17 cellular contexts compared by ENCODE assay signal in genomic region chr7:50404392-50404791, GRCh38. TPM values are rescaled to one million over a fixed set of nuclear protein-coding genes. Genes with fewer than 3 reads are reported as not detected.
DNase-seq lines count a peak whose midpoint lies in the region; ATAC-seq and TF ChIP-seq lines count a peak whose summit lies in the region.
"Had no signal": no experiment of that assay in that cellular context is flagged by ENCODE, and none has a peak within 500 bp of the region (broad histone marks: within the 10 kb centered on the region; RNA-seq: fewer than 3 reads in every experiment).

No MANE protein-coding gene starts in this region.

- TF ChIP-seq CTCF in progenitor cell of endocrine pancreas (IDR thresholded peaks at IDR 0.05; ENCODE audit: unreplicated experiment) (peak; percentile 20), chondrocyte (IDR thresholded peaks at IDR 0.05) (no peak), lower lobe of right lung (IDR thresholded peaks at IDR 0.05) (no peak)

- peak overlapping the region; percentile 27 for H3K27ac Mint-ChIP-seq in activated CD4-positive, alpha-beta T cell treated with anti-CD3 and anti-CD28 coated beads, Interleukin-2, amount 10 ng/mL, durations not matched to agents 24 days and 14 days
- peak overlapping the region; percentile 62 for H3K27ac Mint-ChIP-seq in activated naive CD8-positive, alpha-beta T cell treated with anti-CD3 and anti-CD28 coated beads for 36 hours
- H3K27ac Mint-ChIP-seq in progenitor cell of endocrine pancreas (no peak overlapping the region), chondrocyte (ENCODE audit: unreplicated experiment) (no peak overlapping the region)
- H3K27ac Mint-ChIP-seq: brain had no signal

- DNase-seq in activated CD4-positive, alpha-beta T cell treated with anti-CD3 and anti-CD28 coated beads, Interleukin-2, amount 10 ng/mL, durations not matched to agents 24 days and 14 days: no peak
- DNase-seq in activated CD4-positive, alpha-beta T cell treated with anti-CD3 and anti-CD28 coated beads for 48 hours: no peak
- DNase-seq in LHCN-M2 (ENCODE audit: low read depth) (peak; percentile 5), progenitor cell of endocrine pancreas (ENCODE audit: low spot score, unreplicated experiment) (no peak), chondrocyte (ENCODE audit: low spot score) (no peak), GM19238 (ENCODE audit: insufficient read length, low spot score) (no peak), lower lobe of right lung (no peak)
- no peak for DNase-seq in activated naive CD8-positive, alpha-beta T cell treated with anti-CD3 and anti-CD28 coated beads for 36 hours
- DNase-seq: ACHN; activated CD8-positive, alpha-beta memory T cell treated with anti-CD3 and anti-CD28 coated beads, Interleukin-2, amount 50 U/mL, for 4 hours; GDM1; GM23248; hypothalamus; NCI-H1694; T-helper 2 cell; transverse colon had no signal

- peaks cover 22% of the 10 kb centered on the region for H3K27me3 ChIP-seq in lower lobe of right lung (ENCODE audit: low read depth)

- no peaks in the 10 kb centered on the region for H3K27me3 Mint-ChIP-seq in activated CD4-positive, alpha-beta T cell treated with anti-CD3 and anti-CD28 coated beads, Interleukin-2, amount 10 ng/mL, durations not matched to agents 24 days and 14 days
- no peaks in the 10 kb centered on the region for H3K27me3 Mint-ChIP-seq in activated naive CD8-positive, alpha-beta T cell treated with anti-CD3 and anti-CD28 coated beads for 36 hours
- H3K27me3 Mint-ChIP-seq in progenitor cell of endocrine pancreas (peaks cover 28% of the 10 kb centered on the region), chondrocyte (ENCODE audit: low read depth) (peaks cover 66% of the 10 kb centered on the region)

- no peak overlapping the region for H3K27ac ChIP-seq in lower lobe of right lung
- H3K27ac ChIP-seq: GM23248, transverse colon had no signal

- intact Hi-C loops in activated CD4-positive, alpha-beta T cell treated with anti-CD3 and anti-CD28 coated beads, Interleukin-2, amount 10 ng/mL, durations not matched to agents 24 days and 14 days (cut with micrococcal nuclease): no loop called here
- intact Hi-C loops in lower lobe of right lung (cut with DNase I): no loop called here

- H3K9me3 ChIP-seq in lower lobe of right lung: no peaks in the 10 kb centered on the region
- H3K9me3 ChIP-seq: transverse colon had no signal

- ATAC-seq in lower lobe of right lung: no peak

- no peak overlapping the region for H3K4me3 Mint-ChIP-seq in activated CD4-positive, alpha-beta T cell treated with anti-CD3 and anti-CD28 coated beads, Interleukin-2, amount 10 ng/mL, durations not matched to agents 24 days and 14 days
- no peak overlapping the region for H3K4me3 Mint-ChIP-seq in activated naive CD8-positive, alpha-beta T cell treated with anti-CD3 and anti-CD28 coated beads for 36 hours
- H3K4me3 Mint-ChIP-seq in progenitor cell of endocrine pancreas (ENCODE audit: low read depth) (no peak overlapping the region), chondrocyte (ENCODE audit: unreplicated experiment) (no peak overlapping the region)
- H3K4me3 Mint-ChIP-seq: brain had no signal

- no peaks in the 10 kb centered on the region for H3K4me1 ChIP-seq in lower lobe of right lung
- H3K4me1 ChIP-seq: transverse colon had no signal

- H3K36me3 ChIP-seq in lower lobe of right lung: peaks cover 17% of the 10 kb centered on the region
- H3K36me3 ChIP-seq: transverse colon had no signal

- H3K9me3 Mint-ChIP-seq in activated CD4-positive, alpha-beta T cell treated with anti-CD3 and anti-CD28 coated beads, Interleukin-2, amount 10 ng/mL, durations not matched to agents 24 days and 14 days: no peaks in the 10 kb centered on the region
- no peaks in the 10 kb centered on the region for H3K9me3 Mint-ChIP-seq in activated naive CD8-positive, alpha-beta T cell treated with anti-CD3 and anti-CD28 coated beads for 36 hours
- H3K9me3 Mint-ChIP-seq in progenitor cell of endocrine pancreas (ENCODE audit: low read depth) (no peaks in the 10 kb centered on the region), chondrocyte (ENCODE audit: low read depth) (no peaks in the 10 kb centered on the region)
- H3K9me3 Mint-ChIP-seq: brain had no signal

- no peak overlapping the region for H3K4me3 ChIP-seq in lower lobe of right lung
- H3K4me3 ChIP-seq: GM23248, transverse colon had no signal

- H3K4me1 Mint-ChIP-seq in activated CD4-positive, alpha-beta T cell treated with anti-CD3 and anti-CD28 coated beads, Interleukin-2, amount 10 ng/mL, durations not matched to agents 24 days and 14 days: peaks cover 58% of the 10 kb centered on the region
- peaks cover 81% of the 10 kb centered on the region for H3K4me1 Mint-ChIP-seq in activated naive CD8-positive, alpha-beta T cell treated with anti-CD3 and anti-CD28 coated beads for 36 hours
- H3K4me1 Mint-ChIP-seq in progenitor cell of endocrine pancreas (ENCODE audit: low read depth) (no peaks in the 10 kb centered on the region), chondrocyte (ENCODE audit: low read depth) (no peaks in the 10 kb centered on the region)
- H3K4me1 Mint-ChIP-seq: brain had no signal

- H3K36me3 Mint-ChIP-seq in activated CD4-positive, alpha-beta T cell treated with anti-CD3 and anti-CD28 coated beads, Interleukin-2, amount 10 ng/mL, durations not matched to agents 24 days and 14 days (ENCODE audit: low read depth): peaks cover 66% of the 10 kb centered on the region
- peaks cover 56% of the 10 kb centered on the region for H3K36me3 Mint-ChIP-seq in activated naive CD8-positive, alpha-beta T cell treated with anti-CD3 and anti-CD28 coated beads for 36 hours
- H3K36me3 Mint-ChIP-seq in progenitor cell of endocrine pancreas (ENCODE audit: insufficient read depth) (no peaks in the 10 kb centered on the region), chondrocyte (ENCODE audit: low read depth) (no peaks in the 10 kb centered on the region)
- H3K36me3 Mint-ChIP-seq: brain had no signal

RNA-seq across cellular contexts. Expression of gene FIGNL1, which starts 45.8 kb away (rescaled TPM):
- 44.7 and 47.4 TPM in 2 replicates for total RNA-seq in activated CD4-positive, alpha-beta T cell treated with anti-CD3 and anti-CD28 coated beads, Interleukin-2, amount 10 ng/mL, durations not matched to agents 24 days and 14 days
- 59.4 and 62.5 TPM in 2 replicates for total RNA-seq in LHCN-M2 (2014; rRNA removed)
- 9.5 TPM for polyA plus RNA-seq in LHCN-M2 (2012)
- total RNA-seq in activated naive CD8-positive, alpha-beta T cell treated with anti-CD3 and anti-CD28 coated beads for 36 hours: 10 to 100 TPM; 47.5 to 47.6 TPM
- 26.5 and 26.9 TPM in 2 replicates for total RNA-seq in progenitor cell of endocrine pancreas
- total RNA-seq in chondrocyte: 6.5 to 11.4 TPM (median 6.8 TPM) in 3 replicates
- 5.0 TPM for total RNA-seq in lower lobe of right lung

Comparison
In these comparisons a context has a peak if more than half of its experiments do, and no peak if none do; other contexts are left out.
1. H3K27ac Mint-ChIP-seq: peak in activated CD4-positive, alpha-beta T cell treated with anti-CD3 and anti-CD28 coated beads, Interleukin-2, amount 10 ng/mL, durations not matched to agents 24 days and 14 days (single experiment) and activated naive CD8-positive, alpha-beta T cell treated with anti-CD3 and anti-CD28 coated beads for 36 hours (single experiment); none in progenitor cell of endocrine pancreas (single experiment) and chondrocyte (single experiment).